Comparison of ENCODE assay signal across 28 cellular contexts in the genomic region with DNA sequence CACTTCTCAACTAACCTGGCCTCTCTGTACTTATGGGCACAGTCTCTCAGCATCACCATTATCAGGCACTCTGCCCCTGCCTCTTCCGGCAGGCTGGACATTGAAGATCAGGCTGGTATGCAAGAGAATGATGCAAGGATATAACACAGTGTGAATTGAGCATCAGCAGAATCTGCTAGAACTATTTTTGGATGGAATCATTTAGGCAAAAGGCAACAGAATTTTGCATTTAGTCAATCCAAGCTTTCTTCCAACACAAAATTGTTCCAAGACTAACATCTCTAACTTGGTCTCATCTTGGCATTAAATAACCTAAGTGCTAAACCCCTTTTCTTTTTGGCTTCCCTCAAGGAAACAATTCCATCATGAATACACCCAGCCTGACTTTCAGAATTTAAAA.
DNase-seq lines count a peak whose midpoint lies in the region; ATAC-seq and TF ChIP-seq lines count a peak whose summit lies in the region.
"Had no signal": no experiment of that assay in that cellular context is flagged by ENCODE, and none has a peak within 500 bp of the region (broad histone marks: within the 10 kb centered on the region; RNA-seq: fewer than 3 reads in every experiment).

No MANE protein-coding gene starts in this region.

- H4K91ac ChIP-seq in IMR-90 (ENCODE audit: insufficient read depth, low read depth, low read length): peak overlapping the region; percentile 71

- in situ Hi-C loops in IMR-90 (cut with MboI; ENCODE audit: low sequenced_read_pairs): no loop called here

- no peak for TF ChIP-seq RAD21 in IMR-90 (IDR thresholded peaks at IDR 0.05; ENCODE audit: low read length)

- H3K27me3 ChIP-seq in IMR-90 (ENCODE audit: control insufficient read depth, insufficient read depth, low read length) (no peaks in the 10 kb centered on the region), tibial artery (no peaks in the 10 kb centered on the region)
- H3K27me3 ChIP-seq: Peyer's patch, suprapubic skin had no signal

- no TSS peak for BruUV-seq in IMR-90 (replicated peaks; lab: Mats Ljungman, UMichigan)

- H4K8ac ChIP-seq in IMR-90 (ENCODE audit: low read depth in 2 of 2, low read length in 2 of 2): peak overlapping the region; percentile 9 to 72; a peak in 3 of 4 replicates

- POLR2A ChIA-PET in IMR-90 (lab: Charles Lee; ENCODE audit: unreplicated experiment): no interaction called here
- POLR2A ChIA-PET in activated CD8-positive, alpha-beta T cell treated with anti-CD3 and anti-CD28 coated beads, Interleukin-2, amount 10 ng/mL, durations not matched to agents 7 days and 5 days (lab: Charles Lee): no interaction called here

- H2BK15ac ChIP-seq in IMR-90 (ENCODE audit: low read depth, low read length): peak overlapping the region; percentile 72; the same call in 2 of the 3 replicates

- H3K27me3 Mint-ChIP-seq in chondrocyte (ENCODE audit: low read depth): no peaks in the 10 kb centered on the region
- H3K27me3 Mint-ChIP-seq in activated CD8-positive, alpha-beta T cell treated with anti-CD3 and anti-CD28 coated beads, Interleukin-2, amount 10 ng/mL, durations not matched to agents 7 days and 5 days (ENCODE audit: low read depth): no peaks in the 10 kb centered on the region
- H3K27me3 Mint-ChIP-seq: dendritic cell treated with granulocyte-macrophage colony-stimulating factor and Interleukin-4, amounts not matched to agents 40 ng/mL and 50 ng/mL, for 4 days had no signal

- peak overlapping the region; percentile 86 for H2BK120ac ChIP-seq in IMR-90 (ENCODE audit: low read depth, low read length)

- peak overlapping the region; percentile 47 for H3K14ac ChIP-seq in IMR-90 (replicated peaks; ENCODE audit: low read depth, low read length)

- peak overlapping the region; percentile 63 for H2BK5ac ChIP-seq in IMR-90 (ENCODE audit: low read depth, low read length, poor library complexity, severe bottlenecking)

- peak overlapping the region; percentile 77 for H3K27ac Mint-ChIP-seq in chondrocyte (ENCODE audit: unreplicated experiment)
- H3K27ac Mint-ChIP-seq in activated CD8-positive, alpha-beta T cell treated with anti-CD3 and anti-CD28 coated beads, Interleukin-2, amount 10 ng/mL, durations not matched to agents 7 days and 5 days: no peak overlapping the region
- H3K27ac Mint-ChIP-seq: activated naive CD4-positive, alpha-beta T cell treated with anti-CD3 and anti-CD28 coated beads for 36 hours; activated T-helper 1 cell treated with anti-CD3 and anti-CD28 coated beads, Interleukin-12 subunit alpha, Interleukin-12 subunit beta, Interleukin-2, Interleukin-4 antibody, amounts not matched to agents 30 ng/mL and 10 ng/mL and 1 ng/mL, durations not matched to agents 14 hours and 24 hours and 36 hours; CD14-positive monocyte; dendritic cell treated with granulocyte-macrophage colony-stimulating factor and Interleukin-4, amounts not matched to agents 40 ng/mL and 50 ng/mL, for 4 days; endodermal cell; nephron had no signal

- H3K4me1 Mint-ChIP-seq in chondrocyte (ENCODE audit: low read depth): peaks cover 31% of the 10 kb centered on the region
- no peaks in the 10 kb centered on the region for H3K4me1 Mint-ChIP-seq in activated CD8-positive, alpha-beta T cell treated with anti-CD3 and anti-CD28 coated beads, Interleukin-2, amount 10 ng/mL, durations not matched to agents 7 days and 5 days (ENCODE audit: low read depth)
- H3K4me1 Mint-ChIP-seq: CD14-positive monocyte, nephron had no signal

- H3K4ac ChIP-seq in IMR-90 (ENCODE audit: low read depth, low read length): peak overlapping the region; percentile 87

- H3K27ac ChIP-seq in IMR-90 (ENCODE audit: insufficient read depth, low read length) (no peak overlapping the region), tibial artery (peak overlapping the region; percentile 29 to 36)
- H3K27ac ChIP-seq: Peyer's patch, suprapubic skin had no signal

- H3K4me1 ChIP-seq in IMR-90 (ENCODE audit: control insufficient read depth, insufficient read depth, low read length): peaks cover 3% of the 10 kb centered on the region; the same call in 1 of the 2 replicates
- H3K4me1 ChIP-seq in tibial artery: peaks cover 0 to 26% (median 10%) of the 10 kb centered on the region in 4 donors
- H3K4me1 ChIP-seq: Peyer's patch had no signal

- H2AFZ ChIP-seq in IMR-90 (replicated peaks; ENCODE audit: low read length, poor library complexity): peak overlapping the region; percentile 70

- TF ChIP-seq POLR2A in IMR-90 (IDR thresholded peaks at IDR 0.05; ENCODE audit: low read depth, low read length): no peak

- peak overlapping the region; percentile 33; the same call in 1 of the 2 replicates for H3K18ac ChIP-seq in IMR-90 (ENCODE audit: low read depth, low read length)

- TF ChIP-seq CTCF in IMR-90 (conservative IDR thresholded peaks at IDR 0.05; ENCODE audit: low read depth, low read length) (no peak), chondrocyte (IDR thresholded peaks at IDR 0.05) (no peak), tibial artery (IDR thresholded peaks at IDR 0.05) (no peak)

- H3K9me1 ChIP-seq in IMR-90 (ENCODE audit: insufficient read depth, low read length): 0 out of 2 replicates have a peak, but pooled peaks cover 3% of the 10 kb centered on the region

- H3K23ac ChIP-seq in IMR-90 (ENCODE audit: low read depth, low read length): peak overlapping the region; percentile 13; the same call in 1 of the 2 replicates

- DNase-seq in IMR-90: no peak
- DNase-seq in chondrocyte (ENCODE audit: low spot score): no peak
- DNase-seq in inferior parietal cortex (ENCODE audit: extremely low spot score): peak; percentile 5
- no peak for DNase-seq in tibial artery
- DNase-seq in activated CD8-positive, alpha-beta T cell treated with anti-CD3 and anti-CD28 coated beads, Interleukin-2, amount 10 ng/mL, durations not matched to agents 7 days and 5 days: no peak
- DNase-seq in middle frontal gyrus (ENCODE audit: extremely low spot score, low spot score): no peak
- no peak for DNase-seq in GF-D8 (lab: John Stamatoyannopoulos, UW)
- DNase-seq: activated CD4-positive, alpha-beta T cell treated with anti-CD3 and anti-CD28 coated beads, Interleukin-2, amount 50 U/mL, for 4 hours; activated CD4-positive, CD25-positive, alpha-beta regulatory T cell; DMS79 treated with DMSO at 0.1 percent for 48 hours; endodermal cell; MM.1S; mucosa of descending colon; NCI-H2081; NCI-H2227 treated with DMSO at 0.1 percent for 48 hours; NCI-H526 treated with DMSO at 0.1 percent for 48 hours; posterior cingulate gyrus; right cardiac atrium; stimulated activated CD4-positive, alpha-beta T cell treated with anti-CD3 and anti-CD28 coated beads, Interleukin-2, amount 100 ng/mL, for 48 hours; T-helper 1 cell had no signal

- H3K9me3 Mint-ChIP-seq in chondrocyte (ENCODE audit: low read depth): no peaks in the 10 kb centered on the region
- H3K9me3 Mint-ChIP-seq in activated CD8-positive, alpha-beta T cell treated with anti-CD3 and anti-CD28 coated beads, Interleukin-2, amount 10 ng/mL, durations not matched to agents 7 days and 5 days (ENCODE audit: insufficient read depth): peaks cover under 1% of the 10 kb centered on the region
- H3K9me3 Mint-ChIP-seq: activated naive CD4-positive, alpha-beta T cell treated with anti-CD3 and anti-CD28 coated beads for 36 hours; activated T-helper 1 cell treated with anti-CD3 and anti-CD28 coated beads, Interleukin-12 subunit alpha, Interleukin-12 subunit beta, Interleukin-2, Interleukin-4 antibody, amounts not matched to agents 30 ng/mL and 10 ng/mL and 1 ng/mL, durations not matched to agents 14 hours and 24 hours and 36 hours; nephron had no signal

- no CpG with 5 or more reads among the region's 1 CpG for WGBS in IMR-90 (ENCODE audit: extremely low coverage in 2 of 2, insufficient read length in 1 of 2), 2 experiments

- H3K56ac ChIP-seq in IMR-90 (ENCODE audit: extremely low read depth, insufficient read depth, low read length): no peak overlapping the region

- no peaks in the 10 kb centered on the region for H4K20me1 ChIP-seq in IMR-90 (ENCODE audit: insufficient read depth, low read length)

- H3K4me3 ChIP-seq in IMR-90 (ENCODE audit: insufficient read depth, low read depth, low read length) (no peak overlapping the region), tibial artery (no peak overlapping the region)
- H3K4me3 ChIP-seq: K562, mucosa of descending colon, Peyer's patch, suprapubic skin had no signal

- H2AK5ac ChIP-seq in IMR-90 (ENCODE audit: low read depth, low read length): peak overlapping the region; percentile 82

- CTCF ChIA-PET in IMR-90 (lab: Yijun Ruan, JAX): no interaction called here
- CTCF ChIA-PET in activated CD8-positive, alpha-beta T cell treated with anti-CD3 and anti-CD28 coated beads, Interleukin-2, amount 10 ng/mL, durations not matched to agents 7 days and 5 days (lab: Charles Lee): no interaction called here

- H3K79me1 ChIP-seq in IMR-90 (ENCODE audit: low read depth in 1 of 2, low read length in 2 of 2): no peaks in the 10 kb centered on the region

- peak overlapping the region; percentile 19; the same call in 1 of the 2 replicates for H4K5ac ChIP-seq in IMR-90 (ENCODE audit: low read depth, low read length)

- ATAC-seq in IMR-90 (ENCODE audit: low read depth): no peak
- ATAC-seq in activated CD8-positive, alpha-beta T cell treated with anti-CD3 and anti-CD28 coated beads, Interleukin-2, amount 10 ng/mL, durations not matched to agents 7 days and 5 days: no peak
- ATAC-seq: K562 had no signal

- H2BK20ac ChIP-seq in IMR-90 (ENCODE audit: low read depth, low read length): peak overlapping the region; percentile 89

- no peak overlapping the region for H3K9ac ChIP-seq in IMR-90 (ENCODE audit: low read depth, low read length)

- peaks cover 2% of the 10 kb centered on the region; the same call in 1 of the 2 replicates for H3K9me3 ChIP-seq in IMR-90 (ENCODE audit: control insufficient read depth, insufficient read depth, low read length)
- no peaks in the 10 kb centered on the region for H3K9me3 ChIP-seq in tibial artery
- H3K9me3 ChIP-seq: mucosa of descending colon, Peyer's patch, suprapubic skin had no signal

- dilution Hi-C loops in IMR-90 (cut with HindIII; ENCODE audit: low sequenced_read_pairs, unreplicated experiment): no loop called here

- H3K36me3 ChIP-seq in IMR-90 (ENCODE audit: control insufficient read depth, insufficient read depth, low read length) (no peaks in the 10 kb centered on the region), tibial artery (no peaks in the 10 kb centered on the region)
- H3K36me3 ChIP-seq: Peyer's patch, suprapubic skin had no signal

- no peaks in the 10 kb centered on the region for H3K36me3 Mint-ChIP-seq in chondrocyte (ENCODE audit: low read depth)
- H3K36me3 Mint-ChIP-seq in activated CD8-positive, alpha-beta T cell treated with anti-CD3 and anti-CD28 coated beads, Interleukin-2, amount 10 ng/mL, durations not matched to agents 7 days and 5 days (ENCODE audit: low read depth): no peaks in the 10 kb centered on the region
- H3K36me3 Mint-ChIP-seq: CD14-positive monocyte had no signal

- H3K4me3 Mint-ChIP-seq in chondrocyte (ENCODE audit: unreplicated experiment): no peak overlapping the region
- H3K4me3 Mint-ChIP-seq in activated CD8-positive, alpha-beta T cell treated with anti-CD3 and anti-CD28 coated beads, Interleukin-2, amount 10 ng/mL, durations not matched to agents 7 days and 5 days: no peak overlapping the region
- H3K4me3 Mint-ChIP-seq: activated naive CD4-positive, alpha-beta T cell treated with anti-CD3 and anti-CD28 coated beads for 36 hours; activated T-helper 1 cell treated with anti-CD3 and anti-CD28 coated beads, Interleukin-12 subunit alpha, Interleukin-12 subunit beta, Interleukin-2, Interleukin-4 antibody, amounts not matched to agents 30 ng/mL and 10 ng/mL and 1 ng/mL, durations not matched to agents 14 hours and 24 hours and 36 hours; CD14-positive monocyte; dendritic cell treated with granulocyte-macrophage colony-stimulating factor and Interleukin-4, amounts not matched to agents 40 ng/mL and 50 ng/mL, for 4 days; endodermal cell; nephron had no signal

- no peak overlapping the region for H2AK9ac ChIP-seq in IMR-90 (replicated peaks; ENCODE audit: low read depth, low read length, poor library complexity)

- intact Hi-C loops in IMR-90 (cut with micrococcal nuclease): no loop called here
- intact Hi-C loops in tibial artery (cut with DNase I; ENCODE audit: low total_unique reads): no loop called here

- no peak overlapping the region for H3K4me2 ChIP-seq in IMR-90 (ENCODE audit: low read depth, low read length)
